In the genomic region with DNA sequence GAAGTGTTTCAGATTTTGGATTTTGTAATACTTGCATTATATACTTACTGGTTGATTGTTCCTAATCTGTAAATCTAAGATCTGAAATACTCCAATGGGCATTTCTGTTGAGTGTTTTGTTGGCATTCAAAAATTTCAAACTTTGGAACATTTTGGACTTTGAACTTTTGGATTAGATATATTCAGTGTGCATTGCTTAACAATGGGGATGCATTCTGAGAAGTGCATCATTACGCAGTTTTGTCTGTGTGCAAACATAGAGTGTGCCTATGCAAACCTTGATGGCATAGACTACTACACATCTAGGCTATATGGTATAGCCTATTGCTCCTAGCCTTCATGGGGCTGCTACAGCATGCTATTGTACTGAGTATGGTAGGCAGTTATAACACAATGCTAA, we compare ENCODE assay signal across 11 cellular contexts.
"Had no signal": no experiment of that assay in that cellular context is flagged by ENCODE, and none has a peak within 500 bp of the region (broad histone marks: within the 10 kb centered on the region; RNA-seq: fewer than 3 reads in every experiment).

No MANE protein-coding gene starts in this region.

- H3K4me1 ChIP-seq: HAP-1 had no signal

- H3K9me3 Mint-ChIP-seq: GM23338, H9, HFFc6 had no signal

- H3K36me3 ChIP-seq: HAP-1 had no signal

- H3K27ac ChIP-seq: GM23248 had no signal

- H3K27ac Mint-ChIP-seq: GM23338, HFFc6 had no signal

- H3K4me2 ChIP-seq: GM23338 had no signal

- H3K4me3 ChIP-seq: GM23248, GM23338, HAP-1 had no signal

- H3K9me3 ChIP-seq: HAP-1 had no signal

- H3K4me3 Mint-ChIP-seq: GM23338, H9, HFFc6 had no signal

- H3K9ac ChIP-seq: GM23248 had no signal

- FAIRE-seq: H1, H54 had no signal

- H2AFZ ChIP-seq: GM23248, GM23338 had no signal

- ATAC-seq: GM23338, HCT116 had no signal

- DNase-seq: GM23248, GOT3, H7, H9, HCEC 1CT, HFFc6 had no signal
